In genomic region chr2:151596903-151597608, GRCh38 we compare ENCODE assay signal across 5 cellular contexts.
DNase-seq lines count a peak whose midpoint lies in the region; ATAC-seq, FAIRE-seq and TF ChIP-seq lines count a peak whose summit lies in the region.
"Not testable (repeated sequence)": the region's sequence is repeated elsewhere in the genome, so short reads cannot be mapped to it uniquely, and the experiment has no call there.

No MANE protein-coding gene starts in this region.

- POLR2A ChIA-PET in HepG2 (lab: Yijun Ruan, JAX): not testable (repeated sequence)

- H3K9ac ChIP-seq in HepG2 (ENCODE audit: insufficient read depth, low read depth, low read length): not testable (repeated sequence)

- intact Hi-C loops in left colon (cut with DNase I, micrococcal nuclease); HepG2 (cut with micrococcal nuclease; ENCODE audit: unreplicated experiment); mucosa of descending colon (cut with DNase I, micrococcal nuclease); gastrocnemius medialis (cut with DNase I; ENCODE audit: low total_unique reads): not testable (repeated sequence)

- not testable (repeated sequence) for BruUV-seq in HepG2 (replicated peaks; lab: Mats Ljungman, UMichigan)

- not testable (repeated sequence) for DNase-seq in left colon; HepG2 (ENCODE audit: low spot score); mucosa of descending colon; gastrocnemius medialis

- not testable (repeated sequence) for FAIRE-seq in HepG2 (lab: Jason Lieb, UNC)

- TF ChIP-seq EP300 in HepG2 (IDR thresholded peaks at IDR 0.05; ENCODE audit: low read depth in 2 of 2, low read length in 2 of 2); HepG2 (CRISPR knock-in tag; IDR thresholded peaks at IDR 0.05; ENCODE audit: borderline replicate concordance): not testable (repeated sequence)

- in situ Hi-C loops in HepG2 (cut with HindIII; ENCODE audit: extremely low pct_ligation_motif_present, low pct_unique_long_range_greater_than_20kb); gastrocnemius medialis (cut with MboI; ENCODE audit: low sequenced_read_pairs in 4 of 4): not testable (repeated sequence)

- not testable (repeated sequence) for TF ChIP-seq CTCF in HepG2 (CRISPR knock-in tag; IDR thresholded peaks at IDR 0.05); mucosa of descending colon (IDR thresholded peaks at IDR 0.05); gastrocnemius medialis (IDR thresholded peaks at IDR 0.05 in 4 of 5, conservative IDR thresholded peaks at IDR 0.05 in 1 of 5)

- WGBS in HepG2 (ENCODE audit: low lambda C conversion rate): no CpG with 5 or more reads among the region's 4 CpGs

- not testable (repeated sequence) for H3K4me1 ChIP-seq in HepG2 (ENCODE audit: insufficient read depth, low read length); mucosa of descending colon (ENCODE audit: low read depth); gastrocnemius medialis

- not testable (repeated sequence) for H3K27me3 ChIP-seq in HepG2 (ENCODE audit: control insufficient read depth in 1 of 2, insufficient read depth in 2 of 2, low read length in 2 of 2); gastrocnemius medialis

- not testable (repeated sequence) for H2AFZ ChIP-seq in HepG2 (ENCODE audit: low read length)

- ATAC-seq in GM18907 (IDR thresholded peaks at IDR 0.05; ENCODE audit: unreplicated experiment) (peak; percentile 48), left colon (peak; percentile 79), HepG2 (peak; percentile 91), mucosa of descending colon (peak; percentile 71), gastrocnemius medialis (peak; percentile 6 to 47)

- H3K27ac ChIP-seq in HepG2 (ENCODE audit: extremely low read length, insufficient read depth, low read length); gastrocnemius medialis: not testable (repeated sequence)

- CTCF ChIA-PET in HepG2 (lab: Yijun Ruan, JAX; ENCODE audit: low intra/inter-chr PET ratio, low total read pairs): not testable (repeated sequence)

- H3K4me3 ChIP-seq in HepG2 (replicated peaks in 1 of 3; ENCODE audit: insufficient read depth in 1 of 3, low read depth in 2 of 3, low read length in 3 of 3); mucosa of descending colon; gastrocnemius medialis: not testable (repeated sequence)

- not testable (repeated sequence) for H3K4me2 ChIP-seq in HepG2 (ENCODE audit: low read depth, low read length)

- not testable (repeated sequence) for H4K20me1 ChIP-seq in HepG2 (ENCODE audit: insufficient read depth, low read length)

- H3K9me3 ChIP-seq in HepG2 (ENCODE audit: low read length); mucosa of descending colon; gastrocnemius medialis: not testable (repeated sequence)

- TF ChIP-seq RAD21 in HepG2 (CRISPR knock-in tag; IDR thresholded peaks at IDR 0.05): not testable (repeated sequence)

- TF ChIP-seq POLR2A in HepG2 (IDR thresholded peaks at IDR 0.05; ENCODE audit: insufficient read depth in 1 of 2, low read depth in 2 of 2, low read length in 2 of 2); gastrocnemius medialis (IDR thresholded peaks at IDR 0.05): not testable (repeated sequence)

- not testable (repeated sequence) for H3K36me3 ChIP-seq in HepG2 (replicated peaks in 1 of 2; ENCODE audit: control insufficient read depth in 1 of 2, insufficient read depth in 2 of 2, low read length in 2 of 2); mucosa of descending colon (ENCODE audit: low read depth); gastrocnemius medialis

- H3K79me2 ChIP-seq in HepG2 (ENCODE audit: insufficient read depth, low read length): not testable (repeated sequence)

Comparison
In these comparisons a context has a peak if more than half of its experiments do, and no peak if none do; other contexts are left out.
1. ATAC-seq: peak in every context shown above with its lines; median percentile 91 in HepG2; 79 in left colon; 71 in mucosa of descending colon; 48 in GM18907; 26 in gastrocnemius medialis.